Comparison of ENCODE assay signal across 22 cellular contexts in the genomic region with DNA sequence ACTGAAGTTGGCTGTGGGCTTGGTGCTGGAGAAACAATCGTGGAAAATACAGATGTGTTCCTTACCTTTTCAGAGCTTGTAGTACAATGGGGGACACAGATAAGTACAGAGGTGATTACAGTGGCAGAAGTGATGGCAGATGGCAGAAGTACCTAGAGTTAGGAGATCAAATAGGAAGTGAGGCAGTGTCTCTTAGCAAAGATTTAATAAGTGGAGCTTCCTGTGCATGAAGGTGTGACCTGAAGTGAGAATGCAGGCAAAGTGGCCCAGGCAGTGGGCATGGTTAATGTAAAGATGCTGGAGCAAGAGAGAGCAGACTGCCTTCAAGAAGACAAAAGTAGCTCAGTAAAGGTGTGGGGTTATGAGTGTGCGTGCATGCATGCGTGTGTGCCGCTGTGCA. TPM values are rescaled to one million over a fixed set of nuclear protein-coding genes. Genes with fewer than 3 reads are reported as not detected.
"Had no signal": no experiment of that assay in that cellular context is flagged by ENCODE, and none has a peak within 500 bp of the region (broad histone marks: within the 10 kb centered on the region; RNA-seq: fewer than 3 reads in every experiment).

No MANE protein-coding gene starts in this region.

- H3K4me1 ChIP-seq: pancreas had no signal

- H3K36me3 ChIP-seq: pancreas had no signal

- DNase-seq: activated CD4-positive, alpha-beta T cell treated with anti-CD3 and anti-CD28 coated beads, Interleukin-2, amount 10 ng/mL, durations not matched to agents 7 days and 5 days; activated CD8-positive, alpha-beta T cell treated with anti-CD3 and anti-CD28 coated beads, Interleukin-2, amount 10 ng/mL, durations not matched to agents 7 days and 5 days; activated naive CD4-positive, alpha-beta T cell treated with Interleukin-2 at 50 U/mL for 16 hours; activated naive CD8-positive, alpha-beta T cell treated with anti-CD3 and anti-CD28 coated beads, Interleukin-2, amount 10 ng/mL, durations not matched to agents 7 days and 5 days; activated T-cell treated with anti-CD3 and anti-CD28 coated beads, Interleukin-2, amount 50 U/mL, for 24 hours; amygdala; central memory CD4-positive, alpha-beta T cell; foreskin melanocyte; heart left ventricle; left ventricle myocardium superior; mesendoderm; naive thymus-derived CD8-positive, alpha-beta T cell; pancreas; stimulated activated CD4-positive, alpha-beta T cell treated with anti-CD3 and anti-CD28 coated beads, Interleukin-4, amount 100 ng/mL, for 4 hours; stimulated activated naive B cell treated with anti-CD40 and anti-IgM and Interleukin-4, amounts not matched to agents 10 μg/mL and 1 μg/mL and 100 μg/mL, for 72 hours; T1000; upper lobe of right lung had no signal

- H3K9me3 ChIP-seq: heart left ventricle, neutrophil, pancreas, upper lobe of right lung had no signal

- H3K4me3 ChIP-seq: heart left ventricle, pancreas, upper lobe of right lung had no signal

- ATAC-seq: activated CD4-positive, CD25-positive, alpha-beta regulatory T cell treated with anti-CD3 and anti-CD28 coated beads, Interleukin-2, amount 50 U/mL, for 24 hours; activated CD8-positive, alpha-beta T cell treated with anti-CD3 and anti-CD28 coated beads, Interleukin-2, amount 10 ng/mL, durations not matched to agents 7 days and 5 days; heart left ventricle; left ventricle myocardium superior; naive thymus-derived CD8-positive, alpha-beta T cell; pancreas; sciatic nerve; stimulated activated naive B cell treated with anti-CD40 and anti-IgM and Interleukin-4, amounts not matched to agents 10 μg/mL and 1 μg/mL and 100 μg/mL, for 72 hours; upper lobe of right lung had no signal

- FAIRE-seq: colon, pancreas had no signal

- H3K27me3 ChIP-seq: heart left ventricle, neutrophil, pancreas, upper lobe of right lung had no signal

- H3K27ac ChIP-seq: pancreas, upper lobe of right lung had no signal

RNA-seq across cellular contexts. Expression of a gene that starts 16.0 kb away (rescaled TPM):
- total RNA-seq: activated T-helper 2 cell treated with anti-CD3 and anti-CD28 coated beads, Interferon-gamma antibody, Interleukin-2, Interleukin-4, amounts not matched to agents 10 μg/mL and 5 μg/mL and 100 μg/mL, durations not matched to agents 14 hours and 24 hours and 36 hours had no signal
